32 cellular contexts compared by ENCODE assay signal in genomic region chr18:26637983-26638382, GRCh38.
"Had no signal": no experiment of that assay in that cellular context is flagged by ENCODE, and none has a peak within 500 bp of the region (broad histone marks: within the 10 kb centered on the region; RNA-seq: fewer than 3 reads in every experiment).

No MANE protein-coding gene starts in this region.

- H3K27ac ChIP-seq: ascending aorta, cardiac muscle cell, VCaP had no signal

- H3K4me1 Mint-ChIP-seq: activated B cell treated with CpG ODN at 0.5 μM for 24 hours; activated CD4-positive, alpha-beta memory T cell treated with anti-CD3 and anti-CD28 coated beads, Interleukin-2, amount 10 ng/mL, durations not matched to agents 7 days and 5 days; activated CD4-positive, alpha-beta T cell treated with anti-CD3 and anti-CD28 coated beads, Interleukin-2, amount 10 ng/mL, durations not matched to agents 7 days and 5 days; activated CD8-positive, alpha-beta memory T cell treated with anti-CD3 and anti-CD28 coated beads, Interleukin-2, amount 10 ng/mL, durations not matched to agents 7 days and 5 days; activated naive CD4-positive, alpha-beta T cell treated with anti-CD3 and anti-CD28 coated beads, Interleukin-2, amount 10 ng/mL, durations not matched to agents 7 days and 5 days; activated naive CD4-positive, alpha-beta T cell treated with anti-CD3 and anti-CD28 coated beads, Interleukin-2, amount 50 U/mL, for 24 hours; activated naive CD8-positive, alpha-beta T cell treated with anti-CD3 and anti-CD28 coated beads, Interleukin-2, amount 10 ng/mL, durations not matched to agents 7 days and 5 days; activated naive CD8-positive, alpha-beta T cell treated with anti-CD3 and anti-CD28 coated beads, Interleukin-2, amount 50 U/mL, for 24 hours; brain had no signal

- H3K27me3 ChIP-seq: ascending aorta had no signal

- H3K4me1 ChIP-seq: ascending aorta had no signal

- H3K4me3 Mint-ChIP-seq: activated B cell treated with CpG ODN at 0.5 μM for 24 hours; activated CD4-positive, alpha-beta memory T cell treated with anti-CD3 and anti-CD28 coated beads, Interleukin-2, amount 10 ng/mL, durations not matched to agents 7 days and 5 days; activated CD4-positive, alpha-beta T cell treated with anti-CD3 and anti-CD28 coated beads, Interleukin-2, amount 10 ng/mL, durations not matched to agents 7 days and 5 days; activated CD8-positive, alpha-beta memory T cell treated with anti-CD3 and anti-CD28 coated beads, Interleukin-2, amount 10 ng/mL, durations not matched to agents 7 days and 5 days; activated CD8-positive, alpha-beta T cell treated with anti-CD3 and anti-CD28 coated beads, Interleukin-2, amount 10 ng/mL, durations not matched to agents 7 days and 5 days; activated naive CD4-positive, alpha-beta T cell treated with anti-CD3 and anti-CD28 coated beads, Interleukin-2, amount 10 ng/mL, durations not matched to agents 7 days and 5 days; activated naive CD4-positive, alpha-beta T cell treated with anti-CD3 and anti-CD28 coated beads, Interleukin-2, amount 50 U/mL, for 24 hours; activated naive CD8-positive, alpha-beta T cell; activated naive CD8-positive, alpha-beta T cell treated with anti-CD3 and anti-CD28 coated beads, Interleukin-2, amount 10 ng/mL, durations not matched to agents 7 days and 5 days; activated naive CD8-positive, alpha-beta T cell treated with anti-CD3 and anti-CD28 coated beads, Interleukin-2, amount 50 U/mL, for 24 hours; activated T-cell treated with anti-CD3 and anti-CD28 coated beads, Interleukin-2, amount 50 U/mL, for 24 hours; brain; T-helper 1 cell treated with Interleukin-12 subunit alpha and Interleukin-12 subunit beta and Interleukin-4 antibody, amounts not matched to agents 30 μg/mL and 1 μg/mL, for 36 hours; T-helper 2 cell treated with Interferon-gamma antibody and Interleukin-4, amounts not matched to agents 5 μg/mL and 100 μg/mL, for 36 hours had no signal

- DNase-seq: activated B cell treated with CpG ODN at 0.5 μM for 24 hours; activated CD4-positive, alpha-beta memory T cell treated with anti-CD3 and anti-CD28 coated beads, Interleukin-2, amount 10 ng/mL, durations not matched to agents 7 days and 5 days; activated CD4-positive, alpha-beta T cell treated with anti-CD3 and anti-CD28 coated beads for 48 hours; activated CD4-positive, alpha-beta T cell treated with anti-CD3 and anti-CD28 coated beads, Interleukin-2, amount 10 ng/mL, durations not matched to agents 7 days and 5 days; activated CD4-positive, alpha-beta T cell treated with anti-CD3 and anti-CD28 coated beads, Interleukin-2, amount 50 U/mL, for 48 hours; activated CD4-positive, CD25-positive, alpha-beta regulatory T cell treated with anti-CD3 and anti-CD28 coated beads, Interleukin-2, amount 50 U/mL, for 72 hours; activated CD8-positive, alpha-beta memory T cell treated with anti-CD3 and anti-CD28 coated beads for 24 hours; activated CD8-positive, alpha-beta memory T cell treated with anti-CD3 and anti-CD28 coated beads, Interleukin-2, amount 10 ng/mL, durations not matched to agents 7 days and 5 days; activated CD8-positive, alpha-beta memory T cell treated with anti-CD3 and anti-CD28 coated beads, Interleukin-2, amount 50 U/mL, for 48 hours; activated CD8-positive, alpha-beta T cell treated with anti-CD3 and anti-CD28 coated beads, Interleukin-2, amount 10 ng/mL, durations not matched to agents 7 days and 5 days; activated effector memory CD4-positive, alpha-beta T cell treated with Interleukin-2 at 50 U/mL for 16 hours; activated gamma-delta T cell; activated naive CD4-positive, alpha-beta T cell treated with anti-CD3 and anti-CD28 coated beads, Interleukin-2, amount 10 ng/mL, durations not matched to agents 7 days and 5 days; activated naive CD4-positive, alpha-beta T cell treated with Interleukin-2 at 50 U/mL for 16 hours; activated naive CD8-positive, alpha-beta T cell treated with anti-CD3 and anti-CD28 coated beads, Interleukin-2, amount 10 ng/mL, durations not matched to agents 7 days and 5 days; activated naive CD8-positive, alpha-beta T cell treated with anti-CD3 and anti-CD28 coated beads, Interleukin-2, amount 50 U/mL, for 24 hours; activated T-cell treated with anti-CD3 and anti-CD28 coated beads, Interleukin-2, amount 50 U/mL, for 24 hours; activated T-cell treated with anti-CD3 and anti-CD28 coated beads, Interleukin-2, amount 50 U/mL, for 48 hours; central memory CD4-positive, alpha-beta T cell; SW 1271; T-helper 1 cell; T-helper 2 cell; T-helper 9 cell had no signal

- H3K36me3 Mint-ChIP-seq: activated CD8-positive, alpha-beta memory T cell treated with anti-CD3 and anti-CD28 coated beads, Interleukin-2, amount 10 ng/mL, durations not matched to agents 7 days and 5 days; activated naive CD4-positive, alpha-beta T cell treated with anti-CD3 and anti-CD28 coated beads, Interleukin-2, amount 10 ng/mL, durations not matched to agents 7 days and 5 days; activated naive CD4-positive, alpha-beta T cell treated with anti-CD3 and anti-CD28 coated beads, Interleukin-2, amount 50 U/mL, for 24 hours; activated naive CD8-positive, alpha-beta T cell; activated naive CD8-positive, alpha-beta T cell treated with anti-CD3 and anti-CD28 coated beads, Interleukin-2, amount 10 ng/mL, durations not matched to agents 7 days and 5 days; brain had no signal

- ATAC-seq: activated CD8-positive, alpha-beta memory T cell treated with anti-CD3 and anti-CD28 coated beads, Interleukin-2, amount 10 ng/mL, durations not matched to agents 7 days and 5 days; activated CD8-positive, alpha-beta T cell treated with anti-CD3 and anti-CD28 coated beads, Interleukin-2, amount 10 ng/mL, durations not matched to agents 7 days and 5 days; activated naive CD8-positive, alpha-beta T cell treated with anti-CD3 and anti-CD28 coated beads, Interleukin-2, amount 50 U/mL, for 24 hours had no signal

- H3K9me3 Mint-ChIP-seq: activated B cell treated with CpG ODN at 0.5 μM for 24 hours; activated CD4-positive, alpha-beta memory T cell treated with anti-CD3 and anti-CD28 coated beads, Interleukin-2, amount 10 ng/mL, durations not matched to agents 7 days and 5 days; activated CD4-positive, alpha-beta T cell treated with anti-CD3 and anti-CD28 coated beads, Interleukin-2, amount 10 ng/mL, durations not matched to agents 7 days and 5 days; activated naive CD4-positive, alpha-beta T cell treated with anti-CD3 and anti-CD28 coated beads, Interleukin-2, amount 10 ng/mL, durations not matched to agents 7 days and 5 days; activated naive CD4-positive, alpha-beta T cell treated with anti-CD3 and anti-CD28 coated beads, Interleukin-2, amount 50 U/mL, for 24 hours; activated naive CD8-positive, alpha-beta T cell treated with anti-CD3 and anti-CD28 coated beads, Interleukin-2, amount 10 ng/mL, durations not matched to agents 7 days and 5 days; activated naive CD8-positive, alpha-beta T cell treated with anti-CD3 and anti-CD28 coated beads, Interleukin-2, amount 50 U/mL, for 24 hours; activated T-cell treated with anti-CD3 and anti-CD28 coated beads, Interleukin-2, amount 50 U/mL, for 24 hours; activated T-helper 2 cell treated with anti-CD3 and anti-CD28 coated beads, Interferon-gamma antibody, Interleukin-2, Interleukin-4, amounts not matched to agents 10 μg/mL and 5 μg/mL and 100 μg/mL, durations not matched to agents 14 hours and 24 hours and 36 hours; brain; T-helper 1 cell treated with Interleukin-12 subunit alpha and Interleukin-12 subunit beta and Interleukin-4 antibody, amounts not matched to agents 30 μg/mL and 1 μg/mL, for 36 hours; T-helper 2 cell treated with Interferon-gamma antibody and Interleukin-4, amounts not matched to agents 5 μg/mL and 100 μg/mL, for 36 hours had no signal

- H3K27me3 Mint-ChIP-seq: activated CD4-positive, alpha-beta T cell treated with anti-CD3 and anti-CD28 coated beads, Interleukin-2, amount 10 ng/mL, durations not matched to agents 7 days and 5 days; activated naive CD4-positive, alpha-beta T cell treated with anti-CD3 and anti-CD28 coated beads, Interleukin-2, amount 10 ng/mL, durations not matched to agents 7 days and 5 days; brain had no signal

- H3K4me3 ChIP-seq: ascending aorta, cardiac muscle cell had no signal

- H3K9me3 ChIP-seq: ascending aorta had no signal

- H3K27ac Mint-ChIP-seq: activated B cell treated with CpG ODN at 0.5 μM for 24 hours; activated CD4-positive, alpha-beta memory T cell treated with anti-CD3 and anti-CD28 coated beads, Interleukin-2, amount 10 ng/mL, durations not matched to agents 7 days and 5 days; activated CD4-positive, alpha-beta T cell treated with anti-CD3 and anti-CD28 coated beads, Interleukin-2, amount 10 ng/mL, durations not matched to agents 7 days and 5 days; activated CD8-positive, alpha-beta memory T cell treated with anti-CD3 and anti-CD28 coated beads, Interleukin-2, amount 10 ng/mL, durations not matched to agents 7 days and 5 days; activated CD8-positive, alpha-beta T cell treated with anti-CD3 and anti-CD28 coated beads, Interleukin-2, amount 10 ng/mL, durations not matched to agents 7 days and 5 days; activated naive CD4-positive, alpha-beta T cell treated with anti-CD3 and anti-CD28 coated beads, Interleukin-2, amount 10 ng/mL, durations not matched to agents 7 days and 5 days; activated naive CD4-positive, alpha-beta T cell treated with anti-CD3 and anti-CD28 coated beads, Interleukin-2, amount 50 U/mL, for 24 hours; activated naive CD8-positive, alpha-beta T cell; activated naive CD8-positive, alpha-beta T cell treated with anti-CD3 and anti-CD28 coated beads, Interleukin-2, amount 10 ng/mL, durations not matched to agents 7 days and 5 days; activated naive CD8-positive, alpha-beta T cell treated with anti-CD3 and anti-CD28 coated beads, Interleukin-2, amount 50 U/mL, for 24 hours; activated T-cell treated with anti-CD3 and anti-CD28 coated beads, Interleukin-2, amount 50 U/mL, for 24 hours; activated T-helper 2 cell treated with anti-CD3 and anti-CD28 coated beads, Interferon-gamma antibody, Interleukin-2, Interleukin-4, amounts not matched to agents 10 μg/mL and 5 μg/mL and 100 μg/mL, durations not matched to agents 14 hours and 24 hours and 36 hours; brain; T-helper 1 cell treated with Interleukin-12 subunit alpha and Interleukin-12 subunit beta and Interleukin-4 antibody, amounts not matched to agents 30 μg/mL and 1 μg/mL, for 36 hours; T-helper 2 cell treated with Interferon-gamma antibody and Interleukin-4, amounts not matched to agents 5 μg/mL and 100 μg/mL, for 36 hours had no signal

- H3K36me3 ChIP-seq: ascending aorta, cardiac muscle cell had no signal
